8 cellular contexts compared by ENCODE assay signal in the genomic region with DNA sequence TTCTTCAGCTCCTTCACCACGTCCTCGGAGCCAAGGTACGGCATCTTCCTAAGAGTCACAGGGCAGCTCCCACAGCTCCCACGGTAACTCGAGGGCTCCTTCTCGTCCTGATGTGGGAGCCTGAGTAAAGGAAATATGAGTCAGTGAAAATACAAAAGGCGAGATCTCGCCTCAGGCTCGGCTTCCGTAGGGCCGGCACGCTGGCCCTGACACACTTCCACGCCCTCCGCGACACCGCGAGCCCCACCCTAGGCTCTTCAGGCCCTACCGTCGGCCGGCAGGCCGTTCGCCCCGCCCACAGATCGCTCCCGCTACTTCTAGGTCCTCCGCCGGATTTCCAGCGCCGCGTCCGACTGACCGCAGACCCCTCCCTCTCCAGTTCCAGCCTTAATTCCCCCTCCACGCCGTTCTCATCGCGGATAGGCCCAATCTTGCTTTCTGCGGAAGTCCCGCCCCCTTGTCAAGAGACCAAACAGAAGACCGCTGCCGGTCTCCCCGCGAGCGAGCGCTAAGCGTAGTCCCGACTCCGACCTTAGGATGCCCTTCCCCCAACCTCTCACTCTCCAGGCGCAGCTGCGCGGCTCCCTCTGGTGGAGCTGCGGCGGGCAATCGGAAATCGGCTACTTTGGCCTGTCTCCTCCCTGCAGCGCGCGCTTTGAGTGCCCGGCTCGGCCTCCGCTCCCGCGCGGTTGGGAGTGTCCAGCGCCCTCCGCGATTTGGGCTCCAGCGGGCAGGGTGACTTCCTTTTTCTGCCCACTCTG.
DNase-seq lines count a peak whose midpoint lies in the region; ATAC-seq lines count a peak whose summit lies in the region.

A gene (minus strand): TSS at position 126 of the 761 bp plus-strand sequence. CDS start 82 bp downstream, at position 44.
A gene (plus strand): TSS at position 653 of the 761 bp plus-strand sequence. CDS start 261 bp downstream, outside the sequence.

- H3K9me3 Mint-ChIP-seq in central memory CD8-positive, alpha-beta T cell = no peaks in the 10 kb centered on the region

- peak within 1 kb of the TSS; percentile 92 for H3K4me3 Mint-ChIP-seq in central memory CD8-positive, alpha-beta T cell

- no peaks in the 10 kb centered on the region for H3K27me3 Mint-ChIP-seq in central memory CD8-positive, alpha-beta T cell

- DNase-seq in AG20443 (ENCODE audit: low spot score) = peak; percentile 98
- peak; percentile 97 for DNase-seq in NCI-H345 treated with DMSO at 0.1 percent for 48 hours (lab: John Stamatoyannopoulos, UW; ENCODE audit: unreplicated experiment)
- DNase-seq in activated CD4-positive, CD25-positive, alpha-beta regulatory T cell (lab: John Stamatoyannopoulos, UW) = peak; percentile 84 to 94 (median 92)
- DNase-seq in central memory CD8-positive, alpha-beta T cell (ENCODE audit: low spot score in 2 of 2) = peak; percentile 88 to 96
- DNase-seq in iris pigment epithelial cell (ENCODE audit: low read depth) = peak; percentile 100
- peak; percentile 92 for DNase-seq in stimulated activated CD4-positive, alpha-beta T cell treated with anti-CD3 and anti-CD28 coated beads, Interleukin-12 subunit alpha, Interleukin-12 subunit beta, amount 100 ng/mL, for 4 hours

- peaks cover 46% of the 10 kb centered on the region for H3K4me1 Mint-ChIP-seq in central memory CD8-positive, alpha-beta T cell

- H3K36me3 Mint-ChIP-seq in central memory CD8-positive, alpha-beta T cell (ENCODE audit: insufficient read depth) = peaks cover 13% of the 10 kb centered on the region

- ATAC-seq in GM19025 (IDR thresholded peaks at IDR 0.05; ENCODE audit: low read depth, unreplicated experiment) = peak; percentile 90
- peak; percentile 86 for ATAC-seq in HG03342 (IDR thresholded peaks at IDR 0.05; ENCODE audit: unreplicated experiment)
- peak; percentile 92 for ATAC-seq in central memory CD8-positive, alpha-beta T cell (replicated peaks; ENCODE audit: extremely low read depth, poor library complexity, severe bottlenecking)

- H3K27ac Mint-ChIP-seq in central memory CD8-positive, alpha-beta T cell (ENCODE audit: low read depth) = peak within 1 kb of the TSS; percentile 98

Comparison
In these comparisons a context has a peak if more than half of its experiments do, and no peak if none do; other contexts are left out.
1. Peak in every context shown above with its lines: DNase-seq and ATAC-seq.